ENCODE assay signal across 18 cellular contexts in genomic region chr1:10228528-10228927, GRCh38.
"Had no signal": no experiment of that assay in that cellular context is flagged by ENCODE, and none has a peak within 500 bp of the region (broad histone marks: within the 10 kb centered on the region; RNA-seq: fewer than 3 reads in every experiment).

No MANE protein-coding gene starts in this region.

- H3K36me3 ChIP-seq: cardiac muscle cell, colonic mucosa, sigmoid colon, thoracic aorta, transverse colon had no signal

- H3K27me3 ChIP-seq: cardiac muscle cell, colonic mucosa, esophagus squamous epithelium, heart left ventricle, sigmoid colon, stomach, transverse colon had no signal

- H3K9me3 Mint-ChIP-seq: natural killer cell had no signal

- DNase-seq: colonic mucosa; dermis blood vessel endothelial cell; esophagus squamous epithelium; foreskin melanocyte; heart left ventricle; hippocampal formation; mammary epithelial cell; natural killer cell; occipital lobe; sigmoid colon; small intestine; stimulated activated CD4-positive, alpha-beta T cell treated with anti-CD3 and anti-CD28 coated beads, Interleukin-12 subunit alpha, Interleukin-12 subunit beta, amount 100 ng/mL, for 4 hours; stomach; substantia nigra; transverse colon had no signal

- H3K4me1 ChIP-seq: colonic mucosa had no signal

- ATAC-seq: heart left ventricle, natural killer cell had no signal

- H3K36me3 Mint-ChIP-seq: natural killer cell had no signal

- H3K9me3 ChIP-seq: colonic mucosa, esophagus squamous epithelium, heart left ventricle, sigmoid colon, stomach, thoracic aorta, transverse colon had no signal

- H3K27ac ChIP-seq: cardiac muscle cell, colonic mucosa, esophagus squamous epithelium, heart left ventricle, sigmoid colon, stomach, thoracic aorta, transverse colon had no signal

- FAIRE-seq: islet of Langerhans, small intestine had no signal

- H3K4me3 Mint-ChIP-seq: natural killer cell had no signal

- H3K27ac Mint-ChIP-seq: natural killer cell had no signal

- H3K4me3 ChIP-seq: cardiac muscle cell, colonic mucosa, esophagus squamous epithelium, heart left ventricle, sigmoid colon, stomach, thoracic aorta, transverse colon had no signal
